ENCODE assay signal across 28 cellular contexts in the genomic region with DNA sequence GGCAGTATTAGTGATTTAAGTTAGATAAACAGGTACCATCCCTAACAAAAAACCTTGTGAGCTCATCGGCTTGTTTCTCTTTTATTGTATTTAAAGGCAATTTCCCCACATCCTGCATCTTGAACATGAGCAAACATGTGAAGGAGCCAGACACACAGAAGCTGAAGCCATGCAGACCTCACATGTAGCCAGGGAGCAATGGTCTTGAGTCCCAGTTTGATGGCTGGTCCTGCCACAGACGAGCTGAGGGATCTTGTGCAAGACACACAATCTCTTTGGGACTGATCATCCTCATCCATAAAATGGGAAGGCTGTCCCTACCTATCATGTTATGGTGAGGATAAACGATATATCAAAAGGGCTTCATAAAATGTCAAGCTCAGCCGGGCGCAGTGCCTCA.
"Had no signal": no experiment of that assay in that cellular context is flagged by ENCODE, and none has a peak within 500 bp of the region (broad histone marks: within the 10 kb centered on the region; RNA-seq: fewer than 3 reads in every experiment).

No MANE protein-coding gene starts in this region.

- H3K4me3 Mint-ChIP-seq: stimulated activated effector memory CD8-positive, alpha-beta T cell treated with anti-CD3 and anti-CD28 coated beads, Interleukin-12 subunit alpha, Interleukin-12 subunit beta, amount 100 ng/mL, for 72 hours; stimulated activated memory B cell treated with anti-CD40 and anti-IgM and Interleukin-4, amounts not matched to agents 10 μg/mL and 1 μg/mL and 100 μg/mL, for 72 hours; stimulated activated naive B cell treated with anti-CD40 and anti-IgM and Interleukin-4, amounts not matched to agents 10 μg/mL and 1 μg/mL and 100 μg/mL, for 72 hours; stimulated activated naive CD8-positive, alpha-beta T cell treated with anti-CD3 and anti-CD28 coated beads, Interleukin-15, amount 100 ng/mL, for 72 hours; stimulated activated naive CD8-positive, alpha-beta T cell treated with anti-CD3 and anti-CD28 coated beads, Interleukin-15, Interleukin-2, amounts not matched to agents 100 ng/mL and 50 ng/mL, for 24 hours; type B pancreatic cell had no signal

- H3K27ac Mint-ChIP-seq: stimulated activated effector memory CD8-positive, alpha-beta T cell treated with anti-CD3 and anti-CD28 coated beads, Interleukin-12 subunit alpha, Interleukin-12 subunit beta, amount 100 ng/mL, for 72 hours; stimulated activated memory B cell treated with anti-CD40 and anti-IgM and Interleukin-4, amounts not matched to agents 10 μg/mL and 1 μg/mL and 100 μg/mL, for 72 hours; stimulated activated naive B cell treated with anti-CD40 and anti-IgM and Interleukin-4, amounts not matched to agents 10 μg/mL and 1 μg/mL and 100 μg/mL, for 72 hours; stimulated activated naive CD8-positive, alpha-beta T cell treated with anti-CD3 and anti-CD28 coated beads, Interleukin-15, Interleukin-2, amounts not matched to agents 100 ng/mL and 50 ng/mL, for 24 hours; type B pancreatic cell had no signal

- H3K4me1 Mint-ChIP-seq: stimulated activated effector memory CD8-positive, alpha-beta T cell treated with anti-CD3 and anti-CD28 coated beads, Interleukin-12 subunit alpha, Interleukin-12 subunit beta, amount 100 ng/mL, for 72 hours; stimulated activated memory B cell treated with anti-CD40 and anti-IgM and Interleukin-4, amounts not matched to agents 10 μg/mL and 1 μg/mL and 100 μg/mL, for 72 hours; stimulated activated naive B cell treated with anti-CD40 and anti-IgM and Interleukin-4, amounts not matched to agents 10 μg/mL and 1 μg/mL and 100 μg/mL, for 72 hours; stimulated activated naive CD8-positive, alpha-beta T cell treated with anti-CD3 and anti-CD28 coated beads, Interleukin-15, amount 100 ng/mL, for 72 hours had no signal

- H3K36me3 Mint-ChIP-seq: stimulated activated effector memory CD8-positive, alpha-beta T cell treated with anti-CD3 and anti-CD28 coated beads, Interleukin-12 subunit alpha, Interleukin-12 subunit beta, amount 100 ng/mL, for 72 hours; stimulated activated memory B cell treated with anti-CD40 and anti-IgM and Interleukin-4, amounts not matched to agents 10 μg/mL and 1 μg/mL and 100 μg/mL, for 72 hours; type B pancreatic cell had no signal

- H3K27ac ChIP-seq: stomach, suprapubic skin, testis, thoracic aorta, thyroid gland, tibial artery, tibial nerve, transverse colon, upper lobe of left lung, upper lobe of right lung, uterus, vagina had no signal

- H3K9me3 Mint-ChIP-seq: stimulated activated effector memory CD8-positive, alpha-beta T cell treated with anti-CD3 and anti-CD28 coated beads, Interleukin-12 subunit alpha, Interleukin-12 subunit beta, amount 100 ng/mL, for 72 hours; stimulated activated memory B cell treated with anti-CD40 and anti-IgM and Interleukin-4, amounts not matched to agents 10 μg/mL and 1 μg/mL and 100 μg/mL, for 72 hours; stimulated activated naive B cell treated with anti-CD40 and anti-IgM and Interleukin-4, amounts not matched to agents 10 μg/mL and 1 μg/mL and 100 μg/mL, for 72 hours; stimulated activated naive CD8-positive, alpha-beta T cell treated with anti-CD3 and anti-CD28 coated beads, Interleukin-15, amount 100 ng/mL, for 72 hours; stimulated activated naive CD8-positive, alpha-beta T cell treated with anti-CD3 and anti-CD28 coated beads, Interleukin-15, Interleukin-2, amounts not matched to agents 100 ng/mL and 50 ng/mL, for 24 hours; type B pancreatic cell had no signal

- H3K36me3 ChIP-seq: stomach, suprapubic skin, thoracic aorta, thyroid gland, tibial artery, tibial nerve, transverse colon, upper lobe of left lung, upper lobe of right lung, uterus, vagina had no signal

- DNase-seq: stimulated activated CD4-positive, alpha-beta T cell treated with anti-CD3 and anti-CD28 coated beads, Interleukin-2, amount 100 ng/mL, for 48 hours; stimulated activated CD4-positive, alpha-beta T cell treated with anti-CD3 and anti-CD28 coated beads, Interleukin-4, amount 100 ng/mL, for 1 hour; stimulated activated CD4-positive, alpha-beta T cell treated with anti-CD3 and anti-CD28 coated beads, Interleukin-4, amount 100 ng/mL, for 24 hours; stimulated activated CD4-positive, alpha-beta T cell treated with anti-CD3 and anti-CD28 coated beads, Interleukin-4, amount 100 ng/mL, for 4 hours; stimulated activated CD8-positive, alpha-beta memory T cell treated with anti-CD3 and anti-CD28 coated beads, Interleukin-4, amount 100 ng/mL, for 48 hours; stimulated activated naive B cell treated with anti-CD40 and anti-IgM and Interleukin-4, amounts not matched to agents 10 μg/mL and 1 μg/mL and 100 μg/mL, for 72 hours; stimulated activated naive CD4-positive, alpha-beta T cell; stimulated activated naive CD4-positive, alpha-beta T cell treated with Interleukin-2 at 50 U/mL for 16 hours; stimulated activated naive CD8-positive, alpha-beta T cell treated with anti-CD3 and anti-CD28 coated beads, Interleukin-15, amount 100 ng/mL, for 72 hours; stimulated activated naive CD8-positive, alpha-beta T cell treated with anti-CD3 and anti-CD28 coated beads, Interleukin-15, Interleukin-2, amounts not matched to agents 100 U/mL and 50 U/mL, for 24 hours; stomach; substantia nigra; testis; thyroid gland; tibial artery; transverse colon; trophoblast cell; upper lobe of left lung; upper lobe of right lung; uterus had no signal

- H3K4me3 ChIP-seq: stomach, suprapubic skin, testis, thoracic aorta, thyroid gland, tibial artery, tibial nerve, transverse colon, upper lobe of left lung, upper lobe of right lung, uterus, vagina had no signal

- ATAC-seq: stimulated activated effector memory CD8-positive, alpha-beta T cell treated with anti-CD3 and anti-CD28 coated beads, Interleukin-12 subunit alpha, Interleukin-12 subunit beta, amount 100 ng/mL, for 72 hours; stimulated activated memory B cell treated with anti-CD40 and anti-IgM and Interleukin-4, amounts not matched to agents 10 μg/mL and 1 μg/mL and 100 μg/mL, for 72 hours; stimulated activated naive B cell treated with anti-CD40 and anti-IgM and Interleukin-4, amounts not matched to agents 10 μg/mL and 1 μg/mL and 100 μg/mL, for 72 hours; stimulated activated naive CD8-positive, alpha-beta T cell treated with anti-CD3 and anti-CD28 coated beads, Interleukin-15, amount 100 ng/mL, for 72 hours; stimulated activated naive CD8-positive, alpha-beta T cell treated with anti-CD3 and anti-CD28 coated beads, Interleukin-15, Interleukin-2, amounts not matched to agents 100 U/mL and 50 U/mL, for 24 hours; upper lobe of right lung had no signal

- H3K4me1 ChIP-seq: stomach, suprapubic skin, testis, tibial artery, tibial nerve, transverse colon, upper lobe of left lung, upper lobe of right lung, uterus, vagina had no signal

- H3K27me3 ChIP-seq: stomach, suprapubic skin, testis, thyroid gland, tibial artery, tibial nerve, upper lobe of left lung, upper lobe of right lung, uterus, vagina had no signal
